ENCODE assay signal across 7 cellular contexts in the genomic region with DNA sequence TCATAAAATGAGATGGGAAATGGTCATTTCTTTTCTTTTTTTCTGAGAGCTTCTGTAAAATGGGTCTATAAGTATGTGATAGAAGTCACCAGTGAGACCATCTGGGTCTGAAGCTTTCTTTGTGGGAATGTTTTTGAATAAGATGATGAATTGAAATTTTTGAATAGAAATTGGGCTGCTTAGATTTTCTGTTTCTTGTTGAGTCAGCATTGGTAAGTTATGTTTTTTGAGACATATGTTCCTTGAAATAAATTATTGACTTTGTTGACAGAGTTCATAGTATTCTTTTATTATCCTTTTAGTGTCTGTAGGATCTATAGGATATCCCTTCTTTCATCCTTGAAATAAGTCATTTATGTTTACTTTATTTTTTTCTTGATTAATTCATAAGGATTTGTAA.
"Had no signal": no experiment of that assay in that cellular context is flagged by ENCODE, and none has a peak within 500 bp of the region (broad histone marks: within the 10 kb centered on the region; RNA-seq: fewer than 3 reads in every experiment).

No MANE protein-coding gene starts in this region.

- H3K4me3 ChIP-seq: GM23338 had no signal

- FAIRE-seq: H1, H54, HTR-8/SVneo had no signal

- ATAC-seq: GM23338 had no signal

- H3K4me2 ChIP-seq: GM23338, KMS-11 had no signal

- H2AFZ ChIP-seq: GM23338 had no signal

- H3K27ac ChIP-seq: KMS-11 had no signal

- DNase-seq: H9, HCEC 1CT had no signal

- H3K9ac ChIP-seq: KMS-11 had no signal
